8 cellular contexts compared by ENCODE assay signal in the genomic region with DNA sequence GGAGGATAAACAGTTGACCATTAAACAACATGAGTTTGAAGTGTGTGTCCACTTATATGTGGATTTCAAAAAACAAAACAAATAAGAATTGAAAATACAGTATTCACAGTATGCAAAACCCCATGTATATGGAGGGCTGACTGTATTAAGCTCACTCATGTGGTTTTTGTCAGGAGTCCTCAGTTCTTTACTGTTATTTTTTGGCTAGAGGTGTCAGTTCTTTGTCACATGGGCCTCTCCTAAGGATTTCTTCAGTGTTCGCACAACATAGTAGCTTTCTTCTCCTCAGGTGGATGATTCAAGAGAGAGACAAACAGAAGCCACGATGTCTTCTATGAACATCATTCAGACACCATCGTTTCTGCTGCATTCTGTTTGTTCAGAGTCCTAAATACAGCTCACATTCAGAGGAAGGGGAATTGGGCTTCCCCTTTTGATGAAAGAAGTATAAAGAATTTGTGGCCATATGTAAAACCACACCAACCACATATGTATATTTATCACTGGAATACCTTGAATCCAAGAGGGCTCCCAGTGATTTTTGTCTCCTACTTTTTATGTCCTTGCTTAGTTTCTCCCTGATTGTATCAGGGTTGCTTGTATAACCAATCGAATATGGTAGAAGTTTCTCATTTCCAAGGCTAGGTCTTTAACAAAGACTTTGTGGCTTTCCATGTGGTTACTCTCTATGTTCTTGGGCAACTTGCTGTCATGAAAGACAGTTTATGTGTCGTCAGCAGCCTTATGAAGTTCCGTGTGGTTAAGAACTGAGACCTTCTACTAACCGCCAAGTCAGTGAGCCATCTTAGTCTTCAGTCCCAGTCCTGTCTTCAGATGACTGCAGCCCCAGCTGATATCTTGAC. TPM values are rescaled to one million over a fixed set of nuclear protein-coding genes. Genes with fewer than 3 reads are reported as not detected.
DNase-seq lines count a peak whose midpoint lies in the region; ATAC-seq and TF ChIP-seq lines count a peak whose summit lies in the region.

No MANE protein-coding gene starts in this region.

- H3K4me3 ChIP-seq in left ventricle myocardium inferior (no peak overlapping the region), H7 (ENCODE audit: insufficient read depth, low read depth, low read length) (no peak overlapping the region)

- no peaks in the 10 kb centered on the region for H3K36me3 Mint-ChIP-seq in activated naive CD4-positive, alpha-beta T cell treated with anti-CD3 and anti-CD28 coated beads for 36 hours (ENCODE audit: low read depth)

- H3K27ac ChIP-seq in left ventricle myocardium inferior (replicated peaks) = no peak overlapping the region

- H3K27me3 ChIP-seq in left ventricle myocardium inferior (ENCODE audit: low read depth) (no peaks in the 10 kb centered on the region), H7 (ENCODE audit: control insufficient read depth, insufficient read depth, low read length) (no peaks in the 10 kb centered on the region)

- H3K9me3 Mint-ChIP-seq in activated naive CD4-positive, alpha-beta T cell treated with anti-CD3 and anti-CD28 coated beads for 36 hours = no peaks in the 10 kb centered on the region

- H3K27me3 Mint-ChIP-seq in activated naive CD4-positive, alpha-beta T cell treated with anti-CD3 and anti-CD28 coated beads for 36 hours (ENCODE audit: low read depth) = peaks cover 2% of the 10 kb centered on the region

- peaks cover 17% of the 10 kb centered on the region for H3K4me1 ChIP-seq in left ventricle myocardium inferior

- intact Hi-C loops in activated naive CD4-positive, alpha-beta T cell treated with anti-CD3 and anti-CD28 coated beads for 36 hours (cut with micrococcal nuclease) = loop anchor here (1.0 to 5.0 kb wide), 9 partner anchors 19 to 425 kb away; a partner anchor contains a TSS
- intact Hi-C loops in left ventricle myocardium inferior (cut with micrococcal nuclease) = no loop called here

- no peak for TF ChIP-seq CTCF in left ventricle myocardium inferior (IDR thresholded peaks at IDR 0.05; ENCODE audit: borderline replicate concordance)

- H3K4me3 Mint-ChIP-seq in activated naive CD4-positive, alpha-beta T cell treated with anti-CD3 and anti-CD28 coated beads for 36 hours = peak overlapping the region; percentile 14

- ATAC-seq in GM18499 (IDR thresholded peaks at IDR 0.05; ENCODE audit: insufficient read depth, unreplicated experiment) (peak; percentile 97), HG02623 (IDR thresholded peaks at IDR 0.05; ENCODE audit: unreplicated experiment) (peak; percentile 99)

- H3K9me3 ChIP-seq in left ventricle myocardium inferior (replicated peaks) = no peaks in the 10 kb centered on the region

- H3K36me3 ChIP-seq in left ventricle myocardium inferior = no peaks in the 10 kb centered on the region
- H3K36me3 ChIP-seq in H7 (replicated peaks; ENCODE audit: control insufficient read depth, insufficient read depth, low read length) = no peaks in the 10 kb centered on the region

- CTCF ChIA-PET in activated naive CD4-positive, alpha-beta T cell treated with anti-CD3 and anti-CD28 coated beads for 36 hours (lab: Charles Lee) = interaction anchor here (1.2 kb wide), 1 partner anchor 74 kb away, joined by 3 read pairs; no protein-coding TSS in a partner anchor

- H3K27ac Mint-ChIP-seq in activated naive CD4-positive, alpha-beta T cell treated with anti-CD3 and anti-CD28 coated beads for 36 hours = peak overlapping the region; percentile 37

- DNase-seq in NOMO-1 (lab: John Stamatoyannopoulos, UW; ENCODE audit: unreplicated experiment in 2 of 2) (peak; percentile 93 to 99), hypothalamus (lab: John Stamatoyannopoulos, UW) (no peak), left ventricle myocardium inferior (no peak), H7 (no peak)
- peak; percentile 78 for DNase-seq in activated naive CD4-positive, alpha-beta T cell treated with anti-CD3 and anti-CD28 coated beads for 36 hours
- DNase-seq in stimulated activated CD8-positive, alpha-beta memory T cell treated with anti-CD3 and anti-CD28 coated beads, Interleukin-12 subunit alpha, Interleukin-12 subunit beta, amount 100 ng/mL, for 24 hours (ENCODE audit: extremely low read depth) = peak; percentile 8

- H3K4me1 Mint-ChIP-seq in activated naive CD4-positive, alpha-beta T cell treated with anti-CD3 and anti-CD28 coated beads for 36 hours (ENCODE audit: low read depth) = peaks cover 35% of the 10 kb centered on the region

RNA-seq across cellular contexts. Expression of a gene that starts 18.9 kb away (rescaled TPM):
- 10 to 100 TPM; 44.0 to 44.2 TPM for total RNA-seq in activated naive CD4-positive, alpha-beta T cell treated with anti-CD3 and anti-CD28 coated beads for 36 hours
- 28.5 TPM for total RNA-seq in left ventricle myocardium inferior
- 57.4 and 78.2 TPM in 2 replicates for total RNA-seq in H7 (2014; rRNA removed; shearing (Covaris generic))

RNA-seq across cellular contexts. Expression of a gene that starts 29.3 kb away (rescaled TPM):
- total RNA-seq in activated naive CD4-positive, alpha-beta T cell treated with anti-CD3 and anti-CD28 coated beads for 36 hours = not detected
- total RNA-seq in left ventricle myocardium inferior = 1.5 TPM
- 24.7 and 25.8 TPM in 2 replicates for total RNA-seq in H7 (2014; rRNA removed; shearing (Covaris generic))

Comparison
In these comparisons a context has a peak if more than half of its experiments do, and no peak if none do; other contexts are left out.
1. DNase-seq: peak in NOMO-1 (2 of 2), activated naive CD4-positive, alpha-beta T cell treated with anti-CD3 and anti-CD28 coated beads for 36 hours (single experiment) and stimulated activated CD8-positive, alpha-beta memory T cell treated with anti-CD3 and anti-CD28 coated beads, Interleukin-12 subunit alpha, Interleukin-12 subunit beta, amount 100 ng/mL, for 24 hours (single experiment); none in hypothalamus (0 of 51), left ventricle myocardium inferior (single experiment) and H7 (single experiment).
2. RNA of a gene that starts 29.3 kb away (total RNA-seq): 24.7 to 25.8 TPM in H7; 1.5 TPM in left ventricle myocardium inferior (single experiment) and not detected in activated naive CD4-positive, alpha-beta T cell treated with anti-CD3 and anti-CD28 coated beads for 36 hours; every median in the first group is over 10 times any median in the second.